ENCODE assay signal across 10 cellular contexts in the genomic region with DNA sequence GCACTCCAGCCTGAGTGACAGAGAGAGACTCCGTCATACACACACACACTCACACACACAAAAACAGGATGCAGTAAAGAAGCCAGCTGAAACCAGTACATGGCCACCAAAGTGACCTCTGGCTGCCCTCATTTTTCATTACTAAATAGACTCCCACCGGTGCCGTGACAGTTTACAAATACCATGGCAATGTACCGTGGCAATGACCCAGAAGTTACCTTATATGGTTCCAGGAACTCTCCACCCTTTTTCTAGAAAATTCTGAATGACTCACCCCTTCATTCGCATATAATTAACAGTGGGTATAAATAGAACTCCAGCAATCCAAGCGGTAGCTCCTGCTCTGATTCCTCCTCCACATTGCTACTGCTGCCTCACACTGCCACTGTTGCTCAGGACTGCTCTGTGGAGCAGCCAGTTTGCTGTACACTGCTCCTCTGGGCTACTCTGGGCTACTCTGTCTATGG. TPM values are rescaled to one million over a fixed set of nuclear protein-coding genes. Genes with fewer than 3 reads are reported as not detected.
DNase-seq lines count a peak whose midpoint lies in the region; ATAC-seq and TF ChIP-seq lines count a peak whose summit lies in the region.
"Had no signal": no experiment of that assay in that cellular context is flagged by ENCODE, and none has a peak within 500 bp of the region (broad histone marks: within the 10 kb centered on the region; RNA-seq: fewer than 3 reads in every experiment).

No MANE protein-coding gene starts in this region.

- DNase-seq in GM12865 (ENCODE audit: low read depth) (peak; percentile 17), adrenal gland (peak in 6 of 7 donors; percentile 40 to 69 (median 62)), right atrium auricular region (ENCODE audit: low spot score) (peak; percentile 84), sciatic nerve (ENCODE audit: low spot score) (no peak), DMS79 treated with DMSO at 0.1 percent for 48 hours (lab: John Stamatoyannopoulos, UW) (no peak), islet precursor cell (no peak), NCI-H446 (lab: John Stamatoyannopoulos, UW) (no peak), neural progenitor cell (ENCODE audit: low spot score) (no peak)
- DNase-seq: naive B cell, NCI-H1694 treated with DMSO at 0.1 percent for 48 hours had no signal

- intact Hi-C loops in adrenal gland (cut with DNase I) = no loop called here
- intact Hi-C loops in sciatic nerve (cut with DNase I) = no loop called here

- ATAC-seq in sciatic nerve = peak; percentile 71

- H3K9me3 ChIP-seq in adrenal gland (replicated peaks in 1 of 3) (no peaks in the 10 kb centered on the region), right atrium auricular region (no peaks in the 10 kb centered on the region), neural progenitor cell (ENCODE audit: low read depth) (no peaks in the 10 kb centered on the region)

- no peaks in the 10 kb centered on the region for H3F3A ChIP-seq in neural progenitor cell (ENCODE audit: low read depth)

- H3K79me2 ChIP-seq in neural progenitor cell (ENCODE audit: low read depth) = no peaks in the 10 kb centered on the region

- no peaks in the 10 kb centered on the region for H4K20me1 ChIP-seq in neural progenitor cell (ENCODE audit: low read depth)

- H3K4me3 Mint-ChIP-seq in neural progenitor cell = no peak overlapping the region
- H3K4me3 Mint-ChIP-seq: naive B cell had no signal

- no peak overlapping the region for H2AFZ ChIP-seq in neural progenitor cell (replicated peaks)

- H3K27me3 ChIP-seq in adrenal gland = no peaks in the 10 kb centered on the region
- no peaks in the 10 kb centered on the region for H3K27me3 ChIP-seq in right atrium auricular region
- no peaks in the 10 kb centered on the region for H3K27me3 ChIP-seq in neural progenitor cell

- H3K4me1 Mint-ChIP-seq in neural progenitor cell = peaks cover 23% of the 10 kb centered on the region
- H3K4me1 Mint-ChIP-seq: naive B cell had no signal

- no peak for TF ChIP-seq CTCF in GM12865 (IDR thresholded peaks at IDR 0.05; ENCODE audit: insufficient read depth, low read depth, low read length, missing control alignments)
- TF ChIP-seq CTCF in adrenal gland (IDR thresholded peaks at IDR 0.05) = no peak
- no peak for TF ChIP-seq CTCF in right atrium auricular region (IDR thresholded peaks at IDR 0.05)
- TF ChIP-seq CTCF in neural progenitor cell (IDR thresholded peaks at IDR 0.05) = no peak

- no peak overlapping the region for H3K9ac ChIP-seq in neural progenitor cell

- H3K36me3 Mint-ChIP-seq in neural progenitor cell = no peaks in the 10 kb centered on the region

- H3K4me3 ChIP-seq in GM12865 (ENCODE audit: low read depth, low read length) = no peak overlapping the region
- H3K4me3 ChIP-seq in adrenal gland = no peak overlapping the region
- H3K4me3 ChIP-seq in right atrium auricular region = no peak overlapping the region
- H3K4me3 ChIP-seq in neural progenitor cell = no peak overlapping the region

- WGBS in adrenal gland, 4 donors = 21 to 27% (median 22%) methylated on average over 6 of the region's 6 CpGs

- H3K36me3 ChIP-seq in adrenal gland (replicated peaks in 1 of 2) = no peaks in the 10 kb centered on the region
- H3K36me3 ChIP-seq in right atrium auricular region = no peaks in the 10 kb centered on the region
- no peaks in the 10 kb centered on the region for H3K36me3 ChIP-seq in neural progenitor cell

- no peak overlapping the region for H3K27ac Mint-ChIP-seq in neural progenitor cell
- H3K27ac Mint-ChIP-seq: naive B cell had no signal

- H3K4me1 ChIP-seq in adrenal gland (replicated peaks in 1 of 2) (peaks cover 0 to 18% of the 10 kb centered on the region in 2 donors), right atrium auricular region (peaks cover 0 to 13% of the 10 kb centered on the region in 2 donors), neural progenitor cell (no peaks in the 10 kb centered on the region)

- TF ChIP-seq POLR2A in adrenal gland (IDR thresholded peaks at IDR 0.05) = peak in 1 of 2 donors; percentile 18

- no peaks in the 10 kb centered on the region for H3K9me3 Mint-ChIP-seq in neural progenitor cell
- H3K9me3 Mint-ChIP-seq: naive B cell had no signal

- H3K27ac ChIP-seq in adrenal gland = peak overlapping the region in 2 of 5 donors; percentile 54 to 72
- H3K27ac ChIP-seq in right atrium auricular region = peak overlapping the region; percentile 51 to 63
- no peak overlapping the region for H3K27ac ChIP-seq in neural progenitor cell

- no peak overlapping the region for H3K4me2 ChIP-seq in neural progenitor cell

- no peaks in the 10 kb centered on the region for H3K27me3 Mint-ChIP-seq in neural progenitor cell (ENCODE audit: insufficient read depth, low read depth)

RNA-seq across cellular contexts. Expression of a gene that starts 57.7 kb away (rescaled TPM):
- total RNA-seq in adrenal gland = 100 to 1,000 TPM; 103 to 201 (median 120) TPM
- polyA plus RNA-seq in adrenal gland = 100 to 1,000 TPM; 144 to 162 (median 160) TPM
- total RNA-seq in right atrium auricular region = 10 to 100 TPM; 37.3 to 50.3 TPM
- total RNA-seq in sciatic nerve = 85.3 TPM
- 156 and 226 TPM in 2 replicates for total RNA-seq in neural progenitor cell (ENCODE audit: low replicate concordance)

RNA-seq across cellular contexts. Expression of a gene that starts 58.0 kb away (rescaled TPM):
- 10 to 100 TPM; 11.0 to 30.0 (median 19.5) TPM for total RNA-seq in adrenal gland
- polyA plus RNA-seq in adrenal gland = 10 to 100 TPM; 19.1 to 25.9 (median 19.8) TPM
- total RNA-seq in right atrium auricular region = 1 to 10 TPM; 2.7 to 7.1 TPM
- 8.7 TPM for total RNA-seq in sciatic nerve
- 57.2 and 87.2 TPM in 2 replicates for total RNA-seq in neural progenitor cell (ENCODE audit: low replicate concordance)

Comparison
In these comparisons a context has a peak if more than half of its experiments do, and no peak if none do; other contexts are left out.
1. DNase-seq: peak in GM12865 (single experiment), adrenal gland (6 of 7) and right atrium auricular region (single experiment); none in sciatic nerve (single experiment), DMS79 treated with DMSO at 0.1 percent for 48 hours (single experiment), islet precursor cell (single experiment), NCI-H446 (0 of 2) and neural progenitor cell (single experiment).